ENCODE assay signal across 10 cellular contexts in the genomic region with DNA sequence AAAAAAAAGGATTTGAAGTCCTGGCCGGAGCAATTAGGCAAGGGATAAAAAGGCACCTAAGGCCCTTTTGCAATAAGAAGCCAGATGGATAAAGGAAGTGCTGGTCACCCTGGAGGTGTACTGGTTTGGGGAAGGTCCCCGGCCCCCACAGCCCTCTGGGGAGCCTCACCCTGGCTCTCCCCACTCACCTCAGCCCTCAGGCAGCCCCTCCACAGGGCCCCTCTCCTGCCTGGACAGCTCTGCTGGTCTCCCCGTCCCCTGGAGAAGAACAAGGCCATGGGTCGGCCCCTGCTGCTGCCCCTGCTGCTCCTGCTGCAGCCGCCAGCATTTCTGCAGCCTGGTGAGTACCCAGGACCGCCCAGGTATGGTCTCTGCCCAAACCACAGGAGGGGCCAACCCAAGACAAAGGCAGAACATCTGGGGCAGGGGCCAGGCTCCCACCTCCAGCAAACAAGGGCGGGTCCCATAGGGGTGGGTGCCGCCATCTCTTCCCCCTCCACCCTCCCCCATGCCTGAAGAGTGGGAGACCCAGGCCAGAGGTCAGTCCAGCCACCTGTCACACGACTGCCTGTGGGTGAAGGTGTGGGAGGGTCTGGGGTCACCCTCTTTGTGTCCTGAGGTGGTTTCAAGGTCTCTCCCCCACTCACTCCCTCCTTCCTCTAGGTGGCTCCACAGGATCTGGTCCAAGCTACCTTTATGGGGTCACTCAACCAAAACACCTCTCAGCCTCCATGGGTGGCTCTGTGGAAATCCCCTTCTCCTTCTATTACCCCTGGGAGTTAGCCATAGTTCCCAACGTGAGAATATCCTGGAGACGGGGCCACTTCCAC. TPM values are rescaled to one million over a fixed set of nuclear protein-coding genes. Genes with fewer than 3 reads are reported as not detected.
DNase-seq lines count a peak whose midpoint lies in the region; ATAC-seq and TF ChIP-seq lines count a peak whose summit lies in the region.
"Had no signal": no experiment of that assay in that cellular context is flagged by ENCODE, and none has a peak within 500 bp of the region (broad histone marks: within the 10 kb centered on the region; RNA-seq: fewer than 3 reads in every experiment).

A gene (plus strand): TSS at position 91 of the 830 bp plus-strand sequence. CDS start 186 bp downstream, at position 277.

- POLR2A ChIA-PET in HEK293 (lab: Yijun Ruan, JAX), result no interaction called here

- peak within 1 kb of the TSS; percentile 29; the same call in 1 of the 2 replicates for H3K9ac ChIP-seq in BLaER1

- H3K4me3 Mint-ChIP-seq in central memory CD8-positive, alpha-beta T cell, result no peak within 1 kb of the TSS

- 0 out of 2 replicates have a peak within 1 kb of the TSS, but pooled peaks have one; percentile 13 for H3K27ac ChIP-seq in BLaER1
- no peak within 1 kb of the TSS for H3K27ac ChIP-seq in HEK293 (ENCODE audit: extremely low read depth, low read depth, low read length)

- ATAC-seq in central memory CD8-positive, alpha-beta T cell (replicated peaks; ENCODE audit: extremely low read depth, poor library complexity, severe bottlenecking), result no peak
- ATAC-seq in GM19467 (IDR thresholded peaks at IDR 0.05; ENCODE audit: unreplicated experiment), result no peak
- ATAC-seq in HG02852 (IDR thresholded peaks at IDR 0.05; ENCODE audit: unreplicated experiment), result no peak

- peaks cover 45% of the 10 kb centered on the region for H4K20me1 ChIP-seq in BLaER1

- no peaks in the 10 kb centered on the region for H3K9me3 Mint-ChIP-seq in central memory CD8-positive, alpha-beta T cell

- H3K4me1 ChIP-seq in BLaER1 (peaks cover 4% of the 10 kb centered on the region; the same call in 1 of the 2 replicates), HEK293 (ENCODE audit: control insufficient read depth, insufficient read depth, low read length) (no peaks in the 10 kb centered on the region), mononuclear cell (ENCODE audit: insufficient read depth, low read length) (peaks cover 47% of the 10 kb centered on the region)

- H3K36me3 Mint-ChIP-seq in central memory CD8-positive, alpha-beta T cell (ENCODE audit: insufficient read depth), result peaks cover 71% of the 10 kb centered on the region

- CTCF ChIA-PET in HEK293 (lab: Yijun Ruan, JAX), result interaction anchor here (1.2 kb wide), 1 partner anchor 49 kb away, joined by 3 read pairs; no protein-coding TSS in a partner anchor

- H3K27me3 ChIP-seq in BLaER1 (no peaks in the 10 kb centered on the region), mononuclear cell (ENCODE audit: insufficient read depth, low read length) (no peaks in the 10 kb centered on the region)

- no peak for DNase-seq in central memory CD8-positive, alpha-beta T cell (ENCODE audit: low spot score in 2 of 2)
- no peak for DNase-seq in effector CD4-positive, alpha-beta T cell
- DNase-seq in GOT3 (lab: John Stamatoyannopoulos, UW), result no peak
- DNase-seq: activated CD4-positive, alpha-beta T cell treated with anti-CD3 and anti-CD28 coated beads, Interleukin-2, amount 50 U/mL, for 48 hours; EL had no signal

- no peak for TF ChIP-seq CTCF in HEK293 (tag by site-specific recombination; IDR thresholded peaks at IDR 0.05)

- no peaks in the 10 kb centered on the region for H3K27me3 Mint-ChIP-seq in central memory CD8-positive, alpha-beta T cell

- H3K4me2 ChIP-seq in BLaER1, result no peak within 1 kb of the TSS

- H3K4me3 ChIP-seq in BLaER1 (no peak within 1 kb of the TSS), HEK293 (ENCODE audit: low read depth, low read length) (no peak within 1 kb of the TSS), mononuclear cell (ENCODE audit: low read length) (no peak within 1 kb of the TSS)

- peak within 1 kb of the TSS; percentile 72 for H3K27ac Mint-ChIP-seq in central memory CD8-positive, alpha-beta T cell (ENCODE audit: low read depth)

- peaks cover 30% of the 10 kb centered on the region for H3K4me1 Mint-ChIP-seq in central memory CD8-positive, alpha-beta T cell

- H3K9me3 ChIP-seq in BLaER1 (no peaks in the 10 kb centered on the region), HEK293 (ENCODE audit: control insufficient read depth, insufficient read depth, low read depth, low read length) (no peaks in the 10 kb centered on the region), mononuclear cell (ENCODE audit: low read depth, low read length) (no peaks in the 10 kb centered on the region)

- H3K36me3 ChIP-seq in BLaER1 (peaks cover 100% of the 10 kb centered on the region), HEK293 (ENCODE audit: control insufficient read depth in 2 of 2, insufficient read depth in 1 of 2, low read length in 2 of 2) (peaks cover 40 to 92% of the 10 kb centered on the region in 2 experiments)

TF ChIP-seq in HEK293, 187 proteins besides CTCF, POLR2A, EP300 and RAD21:
- TF ChIP-seq GLI4 (tag by site-specific recombination; IDR thresholded peaks at IDR 0.05) (no peak), EGR2 (tag by site-specific recombination; IDR thresholded peaks at IDR 0.05; ENCODE audit: low read depth) (peak; percentile 63; the same call in 1 of the 2 replicates), SP3 (tag by site-specific recombination; IDR thresholded peaks at IDR 0.05) (no peak), BCL11B (tag by site-specific recombination; IDR thresholded peaks at IDR 0.05; ENCODE audit: low read depth) (no peak), ZSCAN23 (tag by site-specific recombination; IDR thresholded peaks at IDR 0.05) (no peak), ZFP37 (tag by site-specific recombination; IDR thresholded peaks at IDR 0.05) (no peak)

RNA-seq across cellular contexts. Expression of the gene that starts here (rescaled TPM):
- total RNA-seq in mononuclear cell, result 26.6 TPM
